Comparison of ENCODE assay signal across 8 cellular contexts in genomic region chr10:34814228-34815173, GRCh38.
DNase-seq lines count a peak whose midpoint lies in the region; ATAC-seq, FAIRE-seq and TF ChIP-seq lines count a peak whose summit lies in the region.

No MANE protein-coding gene starts in this region.

- peak; percentile 21 for ATAC-seq in stimulated activated naive CD8-positive, alpha-beta T cell treated with anti-CD3 and anti-CD28 coated beads, Interleukin-15, Interleukin-2, amounts not matched to agents 100 U/mL and 50 U/mL, for 24 hours
- no peak for ATAC-seq in HG03196 (IDR thresholded peaks at IDR 0.05; ENCODE audit: unreplicated experiment)

- H3K27me3 ChIP-seq in brain microvascular endothelial cell (replicated peaks), result no peaks in the 10 kb centered on the region

- peak overlapping the region; percentile 71 for H3K4me3 ChIP-seq in brain microvascular endothelial cell (ENCODE audit: low read depth, low read length)

- H3K36me3 ChIP-seq in KOPT-K1 (ENCODE audit: insufficient read depth, low read length) (no peaks in the 10 kb centered on the region), brain microvascular endothelial cell (replicated peaks) (no peaks in the 10 kb centered on the region)

- no peaks in the 10 kb centered on the region for H3K9me3 ChIP-seq in KOPT-K1 (ENCODE audit: insufficient read depth, low read length, poor library complexity, severe bottlenecking)

- no peak for FAIRE-seq in GM19239 (lab: Jason Lieb, UNC)

- H3K27ac ChIP-seq in KOPT-K1 (ENCODE audit: low read depth, low read length, poor library complexity, severe bottlenecking) (peak overlapping the region; percentile 76), brain microvascular endothelial cell (peak overlapping the region; percentile 51)

- no peak for TF ChIP-seq CTCF in brain microvascular endothelial cell (IDR thresholded peaks at IDR 0.05; ENCODE audit: low read depth, low read length, missing control alignments)

- in situ Hi-C loops in brain microvascular endothelial cell (cut with HindIII; ENCODE audit: low pct_ligation_motif_present, low sequenced_read_pairs), result no loop called here

- DNase-seq in AG20443 (ENCODE audit: low spot score), result peak; percentile 66
- peak; percentile 51 for DNase-seq in GM19239 (ENCODE audit: insufficient read length, low spot score)
- no peak for DNase-seq in brain microvascular endothelial cell
- peak; percentile 77 for DNase-seq in islet precursor cell
- peak; percentile 10 for DNase-seq in stimulated activated naive CD8-positive, alpha-beta T cell treated with anti-CD3 and anti-CD28 coated beads, Interleukin-15, Interleukin-2, amounts not matched to agents 100 U/mL and 50 U/mL, for 24 hours
- no peak for DNase-seq in NK-92 treated with Interleukin-12 subunit alpha and Interleukin-12 subunit beta, amount 100 ng/mL, for 24 hours (lab: John Stamatoyannopoulos, UW)

Comparison
In these comparisons a context has a peak if more than half of its experiments do, and no peak if none do; other contexts are left out.
1. DNase-seq: peak in AG20443 (single experiment), GM19239 (single experiment), islet precursor cell (single experiment) and stimulated activated naive CD8-positive, alpha-beta T cell treated with anti-CD3 and anti-CD28 coated beads, Interleukin-15, Interleukin-2, amounts not matched to agents 100 U/mL and 50 U/mL, for 24 hours (single experiment); none in brain microvascular endothelial cell (single experiment) and NK-92 treated with Interleukin-12 subunit alpha and Interleukin-12 subunit beta, amount 100 ng/mL, for 24 hours (single experiment).